1 cellular context compared by ENCODE assay signal in the genomic region with DNA sequence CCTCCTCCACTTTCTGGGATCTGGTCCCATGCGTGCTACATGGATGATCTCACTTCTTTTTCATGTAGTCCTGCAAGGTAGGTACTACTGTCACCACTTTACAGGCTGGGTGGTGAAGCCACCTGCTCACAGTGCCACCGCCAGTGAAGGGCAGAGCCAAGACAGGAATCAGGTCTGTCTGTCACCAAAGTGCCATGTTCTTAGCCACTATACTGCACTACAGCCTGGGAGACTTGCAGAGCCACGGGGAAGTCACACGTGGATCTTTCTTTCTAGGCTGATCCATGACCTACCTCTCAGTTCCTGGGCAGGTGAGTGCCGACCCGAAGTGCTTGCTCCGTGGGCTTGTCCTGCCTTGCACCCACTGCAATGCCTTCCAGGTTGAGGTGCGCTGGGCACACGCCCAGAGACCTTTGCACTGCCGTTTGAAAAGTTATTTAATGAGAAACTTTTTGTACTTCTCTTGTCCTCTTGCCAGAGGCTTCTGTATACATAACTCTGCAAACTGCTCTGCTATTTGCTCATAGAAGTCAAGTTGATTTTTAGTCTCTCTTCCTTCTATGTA.
TF ChIP-seq lines count a peak whose summit lies in the region.

No MANE protein-coding gene starts in this region.

TF ChIP-seq in HepG2, 621 proteins besides CTCF, POLR2A, EP300 and RAD21 (continued from another document):
- TF ChIP-seq, protein P1, sequence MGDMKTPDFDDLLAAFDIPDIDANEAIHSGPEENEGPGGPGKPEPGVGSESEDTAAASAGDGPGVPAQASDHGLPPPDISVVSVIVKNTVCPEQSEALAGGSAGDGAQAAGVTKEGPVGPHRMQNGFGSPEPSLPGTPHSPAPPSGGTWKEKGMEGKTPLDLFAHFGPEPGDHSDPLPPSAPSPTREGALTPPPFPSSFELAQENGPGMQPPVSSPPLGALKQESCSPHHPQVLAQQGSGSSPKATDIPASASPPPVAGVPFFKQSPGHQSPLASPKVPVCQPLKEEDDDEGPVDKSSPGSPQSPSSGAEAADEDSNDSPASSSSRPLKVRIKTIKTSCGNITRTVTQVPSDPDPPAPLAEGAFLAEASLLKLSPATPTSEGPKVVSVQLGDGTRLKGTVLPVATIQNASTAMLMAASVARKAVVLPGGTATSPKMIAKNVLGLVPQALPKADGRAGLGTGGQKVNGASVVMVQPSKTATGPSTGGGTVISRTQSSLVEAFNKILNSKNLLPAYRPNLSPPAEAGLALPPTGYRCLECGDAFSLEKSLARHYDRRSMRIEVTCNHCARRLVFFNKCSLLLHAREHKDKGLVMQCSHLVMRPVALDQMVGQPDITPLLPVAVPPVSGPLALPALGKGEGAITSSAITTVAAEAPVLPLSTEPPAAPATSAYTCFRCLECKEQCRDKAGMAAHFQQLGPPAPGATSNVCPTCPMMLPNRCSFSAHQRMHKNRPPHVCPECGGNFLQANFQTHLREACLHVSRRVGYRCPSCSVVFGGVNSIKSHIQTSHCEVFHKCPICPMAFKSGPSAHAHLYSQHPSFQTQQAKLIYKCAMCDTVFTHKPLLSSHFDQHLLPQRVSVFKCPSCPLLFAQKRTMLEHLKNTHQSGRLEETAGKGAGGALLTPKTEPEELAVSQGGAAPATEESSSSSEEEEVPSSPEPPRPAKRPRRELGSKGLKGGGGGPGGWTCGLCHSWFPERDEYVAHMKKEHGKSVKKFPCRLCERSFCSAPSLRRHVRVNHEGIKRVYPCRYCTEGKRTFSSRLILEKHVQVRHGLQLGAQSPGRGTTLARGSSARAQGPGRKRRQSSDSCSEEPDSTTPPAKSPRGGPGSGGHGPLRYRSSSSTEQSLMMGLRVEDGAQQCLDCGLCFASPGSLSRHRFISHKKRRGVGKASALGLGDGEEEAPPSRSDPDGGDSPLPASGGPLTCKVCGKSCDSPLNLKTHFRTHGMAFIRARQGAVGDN (CRISPR knock-in tag; IDR thresholded peaks at IDR 0.05): peak; percentile 36
- peak; percentile 65; the same call in 1 of the 2 replicates for TF ChIP-seq ZNF768 (CRISPR knock-in tag; IDR thresholded peaks at IDR 0.05)
- peak; percentile 93 for TF ChIP-seq ZNF629 (CRISPR knock-in tag; conservative IDR thresholded peaks at IDR 0.05)
- TF ChIP-seq HMG20A (CRISPR knock-in tag; IDR thresholded peaks at IDR 0.05; ENCODE audit: borderline replicate concordance): no peak
- TF ChIP-seq, protein P2, sequence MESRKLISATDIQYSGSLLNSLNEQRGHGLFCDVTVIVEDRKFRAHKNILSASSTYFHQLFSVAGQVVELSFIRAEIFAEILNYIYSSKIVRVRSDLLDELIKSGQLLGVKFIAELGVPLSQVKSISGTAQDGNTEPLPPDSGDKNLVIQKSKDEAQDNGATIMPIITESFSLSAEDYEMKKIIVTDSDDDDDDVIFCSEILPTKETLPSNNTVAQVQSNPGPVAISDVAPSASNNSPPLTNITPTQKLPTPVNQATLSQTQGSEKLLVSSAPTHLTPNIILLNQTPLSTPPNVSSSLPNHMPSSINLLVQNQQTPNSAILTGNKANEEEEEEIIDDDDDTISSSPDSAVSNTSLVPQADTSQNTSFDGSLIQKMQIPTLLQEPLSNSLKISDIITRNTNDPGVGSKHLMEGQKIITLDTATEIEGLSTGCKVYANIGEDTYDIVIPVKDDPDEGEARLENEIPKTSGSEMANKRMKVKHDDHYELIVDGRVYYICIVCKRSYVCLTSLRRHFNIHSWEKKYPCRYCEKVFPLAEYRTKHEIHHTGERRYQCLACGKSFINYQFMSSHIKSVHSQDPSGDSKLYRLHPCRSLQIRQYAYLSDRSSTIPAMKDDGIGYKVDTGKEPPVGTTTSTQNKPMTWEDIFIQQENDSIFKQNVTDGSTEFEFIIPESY (CRISPR knock-in tag; IDR thresholded peaks at IDR 0.05): peak; percentile 16; the same call in 1 of the 2 replicates
- TF ChIP-seq, protein P3, sequence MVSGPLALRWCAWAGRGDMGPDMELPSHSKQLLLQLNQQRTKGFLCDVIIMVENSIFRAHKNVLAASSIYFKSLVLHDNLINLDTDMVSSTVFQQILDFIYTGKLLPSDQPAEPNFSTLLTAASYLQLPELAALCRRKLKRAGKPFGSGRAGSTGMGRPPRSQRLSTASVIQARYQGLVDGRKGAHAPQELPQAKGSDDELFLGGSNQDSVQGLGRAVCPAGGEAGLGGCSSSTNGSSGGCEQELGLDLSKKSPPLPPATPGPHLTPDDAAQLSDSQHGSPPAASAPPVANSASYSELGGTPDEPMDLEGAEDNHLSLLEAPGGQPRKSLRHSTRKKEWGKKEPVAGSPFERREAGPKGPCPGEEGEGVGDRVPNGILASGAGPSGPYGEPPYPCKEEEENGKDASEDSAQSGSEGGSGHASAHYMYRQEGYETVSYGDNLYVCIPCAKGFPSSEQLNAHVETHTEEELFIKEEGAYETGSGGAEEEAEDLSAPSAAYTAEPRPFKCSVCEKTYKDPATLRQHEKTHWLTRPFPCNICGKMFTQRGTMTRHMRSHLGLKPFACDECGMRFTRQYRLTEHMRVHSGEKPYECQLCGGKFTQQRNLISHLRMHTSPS (CRISPR knock-in tag; IDR thresholded peaks at IDR 0.05; ENCODE audit: low read depth): 0 out of 2 replicates have a peak, but pooled peaks have one; percentile 49
- TF ChIP-seq FOXA3 (CRISPR knock-in tag; IDR thresholded peaks at IDR 0.05): 0 out of 2 replicates have a peak, but pooled peaks have one; percentile 28
- TF ChIP-seq, protein P4, sequence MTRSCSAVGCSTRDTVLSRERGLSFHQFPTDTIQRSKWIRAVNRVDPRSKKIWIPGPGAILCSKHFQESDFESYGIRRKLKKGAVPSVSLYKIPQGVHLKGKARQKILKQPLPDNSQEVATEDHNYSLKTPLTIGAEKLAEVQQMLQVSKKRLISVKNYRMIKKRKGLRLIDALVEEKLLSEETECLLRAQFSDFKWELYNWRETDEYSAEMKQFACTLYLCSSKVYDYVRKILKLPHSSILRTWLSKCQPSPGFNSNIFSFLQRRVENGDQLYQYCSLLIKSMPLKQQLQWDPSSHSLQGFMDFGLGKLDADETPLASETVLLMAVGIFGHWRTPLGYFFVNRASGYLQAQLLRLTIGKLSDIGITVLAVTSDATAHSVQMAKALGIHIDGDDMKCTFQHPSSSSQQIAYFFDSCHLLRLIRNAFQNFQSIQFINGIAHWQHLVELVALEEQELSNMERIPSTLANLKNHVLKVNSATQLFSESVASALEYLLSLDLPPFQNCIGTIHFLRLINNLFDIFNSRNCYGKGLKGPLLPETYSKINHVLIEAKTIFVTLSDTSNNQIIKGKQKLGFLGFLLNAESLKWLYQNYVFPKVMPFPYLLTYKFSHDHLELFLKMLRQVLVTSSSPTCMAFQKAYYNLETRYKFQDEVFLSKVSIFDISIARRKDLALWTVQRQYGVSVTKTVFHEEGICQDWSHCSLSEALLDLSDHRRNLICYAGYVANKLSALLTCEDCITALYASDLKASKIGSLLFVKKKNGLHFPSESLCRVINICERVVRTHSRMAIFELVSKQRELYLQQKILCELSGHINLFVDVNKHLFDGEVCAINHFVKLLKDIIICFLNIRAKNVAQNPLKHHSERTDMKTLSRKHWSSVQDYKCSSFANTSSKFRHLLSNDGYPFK (CRISPR knock-in tag; IDR thresholded peaks at IDR 0.05; ENCODE audit: borderline replicate concordance): no peak
- TF ChIP-seq, protein P5, sequence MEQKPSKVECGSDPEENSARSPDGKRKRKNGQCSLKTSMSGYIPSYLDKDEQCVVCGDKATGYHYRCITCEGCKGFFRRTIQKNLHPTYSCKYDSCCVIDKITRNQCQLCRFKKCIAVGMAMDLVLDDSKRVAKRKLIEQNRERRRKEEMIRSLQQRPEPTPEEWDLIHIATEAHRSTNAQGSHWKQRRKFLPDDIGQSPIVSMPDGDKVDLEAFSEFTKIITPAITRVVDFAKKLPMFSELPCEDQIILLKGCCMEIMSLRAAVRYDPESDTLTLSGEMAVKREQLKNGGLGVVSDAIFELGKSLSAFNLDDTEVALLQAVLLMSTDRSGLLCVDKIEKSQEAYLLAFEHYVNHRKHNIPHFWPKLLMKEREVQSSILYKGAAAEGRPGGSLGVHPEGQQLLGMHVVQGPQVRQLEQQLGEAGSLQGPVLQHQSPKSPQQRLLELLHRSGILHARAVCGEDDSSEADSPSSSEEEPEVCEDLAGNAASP (CRISPR knock-in tag; IDR thresholded peaks at IDR 0.05; ENCODE audit: borderline replicate concordance): peak; percentile 49; the same call in 1 of the 2 replicates
- no peak for TF ChIP-seq ZFP1 (CRISPR knock-in tag; IDR thresholded peaks at IDR 0.05)
- TF ChIP-seq HNF4A (CRISPR knock-in tag; IDR thresholded peaks at IDR 0.05): peak; percentile 85
- no peak for TF ChIP-seq SRSF9 (IDR thresholded peaks at IDR 0.05; ENCODE audit: borderline replicate concordance, insufficient read depth, low read depth, low read length, poor library complexity, severe bottlenecking)
- TF ChIP-seq ZFP41 (CRISPR knock-in tag; IDR thresholded peaks at IDR 0.05; ENCODE audit: borderline replicate concordance): no peak
- TF ChIP-seq HMGA1 (CRISPR knock-in tag; conservative IDR thresholded peaks at IDR 0.05): no peak
